Comparison of ENCODE assay signal across 24 cellular contexts in the genomic region with DNA sequence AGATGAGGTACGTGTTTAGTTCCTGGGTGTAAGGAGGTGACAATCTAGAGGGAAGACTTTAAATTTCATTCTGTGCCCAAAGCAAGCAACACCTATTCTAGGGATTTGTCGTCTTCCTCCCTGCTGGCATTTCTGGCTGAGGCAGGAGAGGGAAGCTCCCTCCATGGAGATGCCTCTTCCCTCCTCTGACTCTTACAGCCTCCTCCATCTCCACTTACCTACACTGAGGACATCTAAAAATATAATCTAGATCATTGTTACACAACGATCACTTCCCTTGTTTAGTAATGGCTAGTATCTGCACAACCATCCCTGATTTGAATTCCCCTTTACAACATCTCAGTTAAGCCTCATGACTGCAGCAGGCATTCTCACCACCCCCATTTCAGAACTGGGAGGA.
"Had no signal": no experiment of that assay in that cellular context is flagged by ENCODE, and none has a peak within 500 bp of the region (broad histone marks: within the 10 kb centered on the region; RNA-seq: fewer than 3 reads in every experiment).

No MANE protein-coding gene starts in this region.

- DNase-seq: activated B cell treated with CpG ODN at 0.5 μM for 24 hours; activated CD4-positive, alpha-beta T cell treated with anti-CD3 and anti-CD28 coated beads for 36 hours; activated CD4-positive, alpha-beta T cell treated with anti-CD3 and anti-CD28 coated beads, Interleukin-2, amount 50 U/mL, for 4 hours; activated naive CD4-positive, alpha-beta T cell treated with Interleukin-2 at 50 U/mL for 16 hours; activated naive CD8-positive, alpha-beta T cell treated with anti-CD3 and anti-CD28 coated beads for 36 hours; activated T-cell treated with anti-CD3 and anti-CD28 coated beads, Interleukin-2, amount 50 U/mL, for 48 hours; colonic mucosa; effector memory CD8-positive, alpha-beta T cell; foreskin melanocyte; glutamatergic neuron; left ventricle myocardium inferior; nephron progenitor cell; stimulated activated CD4-positive, alpha-beta T cell treated with anti-CD3 and anti-CD28 coated beads, Interleukin-12 subunit alpha, Interleukin-12 subunit beta, amount 100 ng/mL, for 4 hours; stimulated activated CD4-positive, alpha-beta T cell treated with anti-CD3 and anti-CD28 coated beads, Interleukin-4, amount 100 ng/mL, for 4 hours; uterus had no signal

- H3K27ac Mint-ChIP-seq: activated B cell treated with CpG ODN at 0.5 μM for 24 hours; activated CD4-positive, alpha-beta T cell treated with anti-CD3 and anti-CD28 coated beads for 36 hours; activated naive CD8-positive, alpha-beta T cell treated with anti-CD3 and anti-CD28 coated beads for 36 hours; effector memory CD8-positive, alpha-beta T cell; memory B cell; nephron progenitor cell; stimulated activated naive CD8-positive, alpha-beta T cell treated with anti-CD3 and anti-CD28 coated beads, Interleukin-15, Interleukin-2, amounts not matched to agents 100 ng/mL and 50 ng/mL, for 24 hours had no signal

- H3K4me1 ChIP-seq: breast epithelium, colonic mucosa, left ventricle myocardium inferior, parathyroid adenoma, suprapubic skin, tibial nerve, uterus had no signal

- H3K27me3 ChIP-seq: breast epithelium, colonic mucosa, dorsolateral prefrontal cortex, hepatocyte, suprapubic skin, tibial nerve, uterus had no signal

- H3K4me2 ChIP-seq: hepatocyte had no signal

- H3K9me3 ChIP-seq: breast epithelium, colonic mucosa, left ventricle myocardium inferior, suprapubic skin, tibial nerve, uterus had no signal

- H3K4me3 ChIP-seq: breast epithelium, colonic mucosa, dorsolateral prefrontal cortex, hepatocyte, left ventricle myocardium inferior, suprapubic skin, tibial nerve, uterus had no signal

- H3K9me3 Mint-ChIP-seq: activated B cell treated with CpG ODN at 0.5 μM for 24 hours; activated naive CD8-positive, alpha-beta T cell treated with anti-CD3 and anti-CD28 coated beads for 36 hours; effector memory CD8-positive, alpha-beta T cell; memory B cell; nephron progenitor cell; stimulated activated naive CD8-positive, alpha-beta T cell treated with anti-CD3 and anti-CD28 coated beads, Interleukin-15, Interleukin-2, amounts not matched to agents 100 ng/mL and 50 ng/mL, for 24 hours had no signal

- H3K27ac ChIP-seq: breast epithelium, colonic mucosa, hepatocyte, left ventricle myocardium inferior, parathyroid adenoma, suprapubic skin, tibial nerve, uterus had no signal

- H3K9ac ChIP-seq: parathyroid adenoma had no signal

- H3K36me3 Mint-ChIP-seq: activated naive CD8-positive, alpha-beta T cell treated with anti-CD3 and anti-CD28 coated beads for 36 hours; memory B cell had no signal

- H3K36me3 ChIP-seq: breast epithelium, colonic mucosa, left ventricle myocardium inferior, suprapubic skin, tibial nerve, uterus had no signal

- ATAC-seq: activated CD4-positive, alpha-beta T cell treated with anti-CD3 and anti-CD28 coated beads for 36 hours; effector memory CD8-positive, alpha-beta T cell; esophagus mucosa had no signal

- H3K4me1 Mint-ChIP-seq: activated B cell treated with CpG ODN at 0.5 μM for 24 hours; activated CD4-positive, alpha-beta T cell treated with anti-CD3 and anti-CD28 coated beads for 36 hours; activated naive CD8-positive, alpha-beta T cell treated with anti-CD3 and anti-CD28 coated beads for 36 hours had no signal

- H3K4me3 Mint-ChIP-seq: activated B cell treated with CpG ODN at 0.5 μM for 24 hours; activated CD4-positive, alpha-beta T cell treated with anti-CD3 and anti-CD28 coated beads for 36 hours; activated naive CD8-positive, alpha-beta T cell treated with anti-CD3 and anti-CD28 coated beads for 36 hours; effector memory CD8-positive, alpha-beta T cell; memory B cell; nephron progenitor cell; stimulated activated naive CD8-positive, alpha-beta T cell treated with anti-CD3 and anti-CD28 coated beads, Interleukin-15, Interleukin-2, amounts not matched to agents 100 ng/mL and 50 ng/mL, for 24 hours had no signal
